In the genomic region with DNA sequence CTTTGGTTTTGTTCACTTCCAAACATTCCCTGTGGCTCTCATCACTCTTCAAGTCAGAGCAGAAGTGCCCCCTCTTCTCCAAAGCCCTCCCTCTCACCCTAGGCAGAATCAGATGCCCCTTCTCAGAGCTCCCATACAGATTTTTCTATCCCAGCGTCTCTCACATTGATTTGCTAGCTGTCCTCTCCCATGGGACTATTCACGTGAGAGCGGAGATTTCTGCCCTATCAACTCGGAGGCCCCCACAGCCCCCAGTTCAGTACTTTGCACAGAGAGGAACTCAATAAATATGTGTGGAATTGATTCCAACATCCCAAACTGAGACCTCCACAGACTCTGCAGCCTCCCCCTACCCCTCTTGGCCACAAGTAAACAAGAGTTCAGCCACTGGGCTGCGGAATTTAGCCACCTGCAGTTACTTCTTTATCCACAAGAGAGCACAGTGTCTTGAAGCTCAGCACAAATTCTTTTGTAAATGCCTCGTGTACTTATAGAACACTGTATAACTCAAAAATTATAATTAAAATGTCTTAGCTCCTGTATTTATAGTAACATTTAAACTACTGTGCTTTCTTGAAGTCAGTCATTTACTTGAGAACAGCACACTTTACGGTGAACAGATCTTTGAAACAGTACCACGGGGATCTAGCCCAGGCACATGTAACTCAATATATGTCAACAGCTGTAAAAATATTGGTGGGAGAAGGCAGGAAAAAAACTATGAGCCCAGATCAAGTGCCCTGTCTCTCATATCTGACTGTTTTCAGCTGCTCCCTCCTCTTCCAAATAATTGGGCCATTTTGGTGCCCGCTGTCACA, we compare ENCODE assay signal across 8 cellular contexts.
DNase-seq lines count a peak whose midpoint lies in the region; ATAC-seq and TF ChIP-seq lines count a peak whose summit lies in the region.

No MANE protein-coding gene starts in this region.

- DNase-seq in ELR (ENCODE audit: low read depth) (peak; percentile 17), NCI-H1694 treated with DMSO at 0.1 percent for 48 hours (lab: John Stamatoyannopoulos, UW) (peak; percentile 50), cerebellar cortex (ENCODE audit: low spot score) (peak; percentile 13), neural progenitor cell (ENCODE audit: low spot score) (peak; percentile 82), G401 (ENCODE audit: low spot score) (no peak), GDM1 (lab: John Stamatoyannopoulos, UW) (no peak)
- DNase-seq in naive thymus-derived CD8-positive, alpha-beta T cell = no peak

- H4K20me1 ChIP-seq in neural progenitor cell (ENCODE audit: low read depth) = peaks cover 24% of the 10 kb centered on the region

- peaks cover 22% of the 10 kb centered on the region for H3F3A ChIP-seq in neural progenitor cell (ENCODE audit: low read depth)

- TF ChIP-seq CTCF in neural progenitor cell (IDR thresholded peaks at IDR 0.05) = peak; percentile 74

- no peaks in the 10 kb centered on the region for H3K9me3 Mint-ChIP-seq in neural progenitor cell
- no peaks in the 10 kb centered on the region for H3K9me3 Mint-ChIP-seq in naive thymus-derived CD8-positive, alpha-beta T cell

- peaks cover 19% of the 10 kb centered on the region for H3K36me3 Mint-ChIP-seq in neural progenitor cell
- no peaks in the 10 kb centered on the region for H3K36me3 Mint-ChIP-seq in naive thymus-derived CD8-positive, alpha-beta T cell

- H3K9me3 ChIP-seq in neural progenitor cell (ENCODE audit: low read depth) = no peaks in the 10 kb centered on the region

- peak overlapping the region; percentile 43 for H3K4me3 ChIP-seq in neural progenitor cell

- peak overlapping the region; percentile 83 for H3K4me2 ChIP-seq in neural progenitor cell

- no peaks in the 10 kb centered on the region for H3K27me3 ChIP-seq in neural progenitor cell

- no peak overlapping the region for H3K9ac ChIP-seq in neural progenitor cell

- in situ Hi-C loops in G401 (cut with HindIII; ENCODE audit: low sequenced_read_pairs) = no loop called here

- no peak overlapping the region for H2AFZ ChIP-seq in neural progenitor cell (replicated peaks)

- no peak overlapping the region for H3K27ac ChIP-seq in neural progenitor cell

- H3K36me3 ChIP-seq in neural progenitor cell = no peaks in the 10 kb centered on the region

- no peaks in the 10 kb centered on the region for H3K79me2 ChIP-seq in neural progenitor cell (ENCODE audit: low read depth)

- H3K4me3 Mint-ChIP-seq in neural progenitor cell = no peak overlapping the region
- no peak overlapping the region for H3K4me3 Mint-ChIP-seq in naive thymus-derived CD8-positive, alpha-beta T cell

- peak overlapping the region; percentile 35 for H3K27ac Mint-ChIP-seq in neural progenitor cell
- no peak overlapping the region for H3K27ac Mint-ChIP-seq in naive thymus-derived CD8-positive, alpha-beta T cell

- POLR2A ChIA-PET in naive thymus-derived CD8-positive, alpha-beta T cell (lab: Charles Lee) = no interaction called here

- H3K4me1 ChIP-seq in neural progenitor cell = peaks cover 24% of the 10 kb centered on the region

- H3K4me1 Mint-ChIP-seq in neural progenitor cell = peaks cover 26% of the 10 kb centered on the region
- H3K4me1 Mint-ChIP-seq in naive thymus-derived CD8-positive, alpha-beta T cell = no peaks in the 10 kb centered on the region

- ATAC-seq in naive thymus-derived CD8-positive, alpha-beta T cell = no peak
- ATAC-seq in HG03342 (IDR thresholded peaks at IDR 0.05; ENCODE audit: unreplicated experiment) = no peak

- H3K27me3 Mint-ChIP-seq in neural progenitor cell (ENCODE audit: insufficient read depth, low read depth) = peaks cover 2% of the 10 kb centered on the region
- no peaks in the 10 kb centered on the region for H3K27me3 Mint-ChIP-seq in naive thymus-derived CD8-positive, alpha-beta T cell

Comparison
In these comparisons a context has a peak if more than half of its experiments do, and no peak if none do; other contexts are left out.
1. DNase-seq: peak in ELR (single experiment), NCI-H1694 treated with DMSO at 0.1 percent for 48 hours (single experiment), cerebellar cortex (single experiment) and neural progenitor cell (single experiment); none in naive thymus-derived CD8-positive, alpha-beta T cell (0 of 10), G401 (single experiment) and GDM1 (single experiment).